ENCODE assay signal across 8 cellular contexts in genomic region chr10:58512470-58513188, GRCh38. TPM values are rescaled to one million over a fixed set of nuclear protein-coding genes. Genes with fewer than 3 reads are reported as not detected.
DNase-seq lines count a peak whose midpoint lies in the region; ATAC-seq lines count a peak whose summit lies in the region.

Gene BICC1, plus strand, starts transcription at chr10:58512872. Its CDS starts 272 bp downstream, at chr10:58513144.

- H2AFZ ChIP-seq in GM23248, result peak within 1 kb of the TSS; percentile 92

- in situ Hi-C loops in GM23248 (cut with MboI), result loop anchor here (25.0 kb wide), 1 partner anchor 675 kb away; the partner anchor contains the start of gene PHYHIPL

- peak within 1 kb of the TSS; percentile 81 for H3K27ac ChIP-seq in GM23248

- no peaks in the 10 kb centered on the region for H3K27me3 ChIP-seq in GM23248 (replicated peaks; ENCODE audit: insufficient read depth)

- H3K9me3 ChIP-seq in GM23248 (ENCODE audit: low read depth), result no peaks in the 10 kb centered on the region

- H3K27ac Mint-ChIP-seq in stimulated activated memory B cell treated with anti-CD40 and anti-IgM and Interleukin-4, amounts not matched to agents 10 μg/mL and 1 μg/mL and 100 μg/mL, for 72 hours, result no peak within 1 kb of the TSS

- no peaks in the 10 kb centered on the region for H3K36me3 Mint-ChIP-seq in stimulated activated memory B cell treated with anti-CD40 and anti-IgM and Interleukin-4, amounts not matched to agents 10 μg/mL and 1 μg/mL and 100 μg/mL, for 72 hours

- no peaks in the 10 kb centered on the region for H3K9me2 ChIP-seq in GM23248 (ENCODE audit: insufficient read depth)

- H3K4me1 Mint-ChIP-seq in stimulated activated memory B cell treated with anti-CD40 and anti-IgM and Interleukin-4, amounts not matched to agents 10 μg/mL and 1 μg/mL and 100 μg/mL, for 72 hours, result peaks cover 14% of the 10 kb centered on the region

- H3K36me3 ChIP-seq in GM23248 (ENCODE audit: low read depth), result no peaks in the 10 kb centered on the region

- peak within 1 kb of the TSS; percentile 84 for H3K4me3 ChIP-seq in GM23248

- peak; percentile 64 for ATAC-seq in left lobe of liver
- peak; percentile 40 for ATAC-seq in stimulated activated memory B cell treated with anti-CD40 and anti-IgM and Interleukin-4, amounts not matched to agents 10 μg/mL and 1 μg/mL and 100 μg/mL, for 72 hours

- H3K9ac ChIP-seq in GM23248, result peak within 1 kb of the TSS; percentile 85

- peaks cover 47% of the 10 kb centered on the region for H3F3A ChIP-seq in GM23248 (ENCODE audit: insufficient read depth)

- peak within 1 kb of the TSS; percentile 66 for H3K4me3 Mint-ChIP-seq in stimulated activated memory B cell treated with anti-CD40 and anti-IgM and Interleukin-4, amounts not matched to agents 10 μg/mL and 1 μg/mL and 100 μg/mL, for 72 hours

- peak within 1 kb of the TSS; percentile 98 for H3K4me2 ChIP-seq in GM23248 (ENCODE audit: unreplicated experiment)

- peaks cover 35% of the 10 kb centered on the region for H3K27me3 Mint-ChIP-seq in stimulated activated memory B cell treated with anti-CD40 and anti-IgM and Interleukin-4, amounts not matched to agents 10 μg/mL and 1 μg/mL and 100 μg/mL, for 72 hours

- H3K4me1 ChIP-seq in GM23248 (ENCODE audit: insufficient read depth), result peaks cover 51% of the 10 kb centered on the region

- WGBS in GM23248 (ENCODE audit: low coverage in 1 of 2, low lambda C conversion rate in 2 of 2, missing lambda C conversion rate in 2 of 2), 2 experiments, result 1 to 2% methylated on average over 27 to 66 of the region's 83 CpGs

- DNase-seq in Ammon's horn (ENCODE audit: low spot score), result peak; percentile 59
- DNase-seq in GM23248, result peak; percentile 84
- DNase-seq in RPMI7951 (ENCODE audit: low read depth), result peak; percentile 55
- peak; percentile 75 for DNase-seq in ecto neural progenitor cell (ENCODE audit: low spot score)
- DNase-seq in left lobe of liver (ENCODE audit: low spot score), result peak; percentile 44
- DNase-seq in hippocampal formation (lab: John Stamatoyannopoulos, UW), result no peak
- no peak for DNase-seq in NCI-H2196 treated with DMSO at 0.1 percent for 48 hours (lab: John Stamatoyannopoulos, UW; ENCODE audit: unreplicated experiment)

- H4K20me1 ChIP-seq in GM23248 (ENCODE audit: insufficient read depth), result no peaks in the 10 kb centered on the region

- no peaks in the 10 kb centered on the region for H3K9me3 Mint-ChIP-seq in stimulated activated memory B cell treated with anti-CD40 and anti-IgM and Interleukin-4, amounts not matched to agents 10 μg/mL and 1 μg/mL and 100 μg/mL, for 72 hours

- peaks cover 46% of the 10 kb centered on the region for H3K79me2 ChIP-seq in GM23248 (ENCODE audit: insufficient read depth)

RNA-seq across cellular contexts. Expression of gene BICC1, which starts in this region (rescaled TPM):
- 80.5 and 86.8 TPM in 2 replicates for total RNA-seq in GM23248 (2014; rRNA removed; shearing (Covaris generic))
- polyA plus RNA-seq in GM23248 (2016; fragmentation: Nextera tagmentation; extraction: Ambion mirVana), result 95.8 and 97.0 TPM in 2 replicates
- 28.3 and 37.6 TPM in 2 replicates for total RNA-seq in RPMI7951 (2014; rRNA removed; shearing (Covaris generic))
- 1.6 TPM for total RNA-seq in left lobe of liver

Comparison
In these comparisons a context has a peak if more than half of its experiments do, and no peak if none do; other contexts are left out.
1. RNA of gene BICC1 (total RNA-seq): 80.5 to 86.8 TPM in GM23248 and 28.3 to 37.6 TPM in RPMI7951; 1.6 TPM in left lobe of liver (single experiment); every median in the first group is over 10 times any median in the second.
2. DNase-seq: peak in Ammon's horn (single experiment), GM23248 (single experiment), RPMI7951 (single experiment), ecto neural progenitor cell (single experiment) and left lobe of liver (single experiment); none in hippocampal formation (0 of 2) and NCI-H2196 treated with DMSO at 0.1 percent for 48 hours (single experiment).